ENCODE assay signal across 21 cellular contexts in genomic region chr13:99662678-99663077, GRCh38. TPM values are rescaled to one million over a fixed set of nuclear protein-coding genes. Genes with fewer than 3 reads are reported as not detected.
DNase-seq lines count a peak whose midpoint lies in the region; ATAC-seq and TF ChIP-seq lines count a peak whose summit lies in the region.
"Had no signal": no experiment of that assay in that cellular context is flagged by ENCODE, and none has a peak within 500 bp of the region (broad histone marks: within the 10 kb centered on the region; RNA-seq: fewer than 3 reads in every experiment).

No MANE protein-coding gene starts in this region.

- H2AK5ac ChIP-seq in neuronal stem cell (ENCODE audit: low read depth, low read length): no peak overlapping the region

- H3K23ac ChIP-seq in neuronal stem cell (ENCODE audit: low read depth, low read length, poor library complexity): no peak overlapping the region

- no peak overlapping the region for H3K14ac ChIP-seq in neuronal stem cell (ENCODE audit: low read length)

- H4K91ac ChIP-seq in neuronal stem cell (ENCODE audit: low read depth, low read length, poor library complexity): no peak overlapping the region

- no peak overlapping the region for H3K4me2 ChIP-seq in neuronal stem cell (ENCODE audit: insufficient read depth, low read length, poor library complexity, severe bottlenecking)
- H3K4me2 ChIP-seq: BLaER1 had no signal

- no peak overlapping the region for H3K4ac ChIP-seq in neuronal stem cell (ENCODE audit: low read length)

- WGBS in neuronal stem cell (ENCODE audit: extremely low coverage in 2 of 2, insufficient read length in 2 of 2, insufficient replicate concordance in 1 of 2), 2 donors: no CpG with 5 or more reads among the region's 3 CpGs

- H3K4me3 ChIP-seq in iPS-20b (ENCODE audit: low read length) (no peak overlapping the region), neuronal stem cell (ENCODE audit: low read length in 2 of 2) (no peak overlapping the region)
- H3K4me3 ChIP-seq: BLaER1, SJSA1 had no signal

- ATAC-seq in GM21447 (IDR thresholded peaks at IDR 0.05; ENCODE audit: unreplicated experiment): no peak

- peaks cover 49% of the 10 kb centered on the region for H3K4me1 ChIP-seq in iPS-20b (ENCODE audit: insufficient read depth, low read length)
- H3K4me1 ChIP-seq in neuronal stem cell (ENCODE audit: control insufficient read depth in 2 of 2, insufficient read depth in 1 of 2, low read depth in 1 of 2, low read length in 2 of 2): peaks cover 26 to 45% of the 10 kb centered on the region in 2 donors
- H3K4me1 ChIP-seq: SJSA1 had no signal

- no peak for TF ChIP-seq CTCF in VCaP (conservative IDR thresholded peaks at IDR 0.05)

- peak in 2 of 3 experiments; percentile 70 to 86 for DNase-seq in NCI-H1417 (lab: John Stamatoyannopoulos, UW)
- no peak for DNase-seq in NCI-H1417 treated with DMSO at 0.1 percent for 48 hours (lab: John Stamatoyannopoulos, UW)
- DNase-seq in neuronal stem cell (ENCODE audit: low spot score): no peak
- DNase-seq in hypothalamus (lab: John Stamatoyannopoulos, UW): no peak
- no peak for DNase-seq in LoVo (ENCODE audit: low spot score)
- DNase-seq: 8988T; CD8-positive, alpha-beta memory T cell; EL; H7; NCI-H1092; NCI-H187 treated with DMSO at 0.1 percent for 48 hours; NCI-H2227 treated with DMSO at 0.1 percent for 48 hours; NCI-H524 treated with DMSO at 0.1 percent for 48 hours; NK-92 treated with Interleukin-12 subunit alpha and Interleukin-12 subunit beta, amount 100 ng/mL, for 24 hours; OCI-M1 had no signal

- no peak overlapping the region for H3K18ac ChIP-seq in neuronal stem cell (ENCODE audit: low read length)

- H2BK12ac ChIP-seq in neuronal stem cell (ENCODE audit: low read length): no peak overlapping the region

- H2BK120ac ChIP-seq in neuronal stem cell (ENCODE audit: low read depth, low read length): no peak overlapping the region

- no peak overlapping the region for H2BK15ac ChIP-seq in neuronal stem cell (ENCODE audit: low read length)

- no peak overlapping the region for H4K8ac ChIP-seq in neuronal stem cell (ENCODE audit: low read depth, low read length)

- H3K9ac ChIP-seq in iPS-20b (ENCODE audit: low read depth, low read length): peak overlapping the region; percentile 22; the same call in 1 of the 2 replicates
- no peak overlapping the region for H3K9ac ChIP-seq in neuronal stem cell (ENCODE audit: low read depth, low read length, poor library complexity)
- H3K9ac ChIP-seq: BLaER1 had no signal

- no peaks in the 10 kb centered on the region for H3K36me3 ChIP-seq in iPS-20b (ENCODE audit: insufficient read depth, low read depth, low read length)
- H3K36me3 ChIP-seq in neuronal stem cell (replicated peaks in 1 of 2; ENCODE audit: control insufficient read depth in 2 of 2, insufficient read depth in 2 of 2, low read length in 2 of 2): no peaks in the 10 kb centered on the region
- H3K36me3 ChIP-seq: BLaER1, SJSA1 had no signal

- no peaks in the 10 kb centered on the region for H3K79me1 ChIP-seq in neuronal stem cell (ENCODE audit: low read depth, low read length)

- H3K27me3 ChIP-seq in iPS-20b (ENCODE audit: insufficient read depth, low read length) (no peaks in the 10 kb centered on the region), neuronal stem cell (ENCODE audit: control insufficient read depth in 3 of 3, insufficient read depth in 3 of 3, low read depth in 1 of 3, low read length in 3 of 3) (no peaks in the 10 kb centered on the region)

- H2BK5ac ChIP-seq in neuronal stem cell (ENCODE audit: low read length): no peak overlapping the region

- H3K27ac ChIP-seq in VCaP (peak overlapping the region; percentile 8; the same call in 1 of the 2 replicates), iPS-20b (ENCODE audit: low read length) (no peak overlapping the region), neuronal stem cell (replicated peaks; ENCODE audit: low read length) (peak overlapping the region; percentile 20)
- H3K27ac ChIP-seq: BLaER1, RWPE1, SJSA1 had no signal

- H3K9me3 ChIP-seq in iPS-20b (ENCODE audit: insufficient read depth, low read depth, low read length): no peaks in the 10 kb centered on the region
- no peaks in the 10 kb centered on the region for H3K9me3 ChIP-seq in neuronal stem cell (replicated peaks in 1 of 2; ENCODE audit: control insufficient read depth in 2 of 2, insufficient read depth in 1 of 2, low read depth in 1 of 2, low read length in 2 of 2)
- H3K9me3 ChIP-seq: BLaER1, SJSA1 had no signal

- no peak overlapping the region for H2AFZ ChIP-seq in neuronal stem cell (ENCODE audit: low read length)

RNA-seq across cellular contexts. Expression of gene CLYBL, which starts 56.2 kb away (rescaled TPM):
- polyA plus RNA-seq in neuronal stem cell (2013, experiment 1 of 2): 15.5 TPM
- 14.1 TPM for polyA plus RNA-seq in neuronal stem cell (2013, experiment 2 of 2)

Comparison
In these comparisons a context has a peak if more than half of its experiments do, and no peak if none do; other contexts are left out.
1. DNase-seq: peak in NCI-H1417 (2 of 3); none in NCI-H1417 treated with DMSO at 0.1 percent for 48 hours (single experiment), neuronal stem cell (single experiment), hypothalamus (0 of 51) and LoVo (single experiment).